In the genomic region with DNA sequence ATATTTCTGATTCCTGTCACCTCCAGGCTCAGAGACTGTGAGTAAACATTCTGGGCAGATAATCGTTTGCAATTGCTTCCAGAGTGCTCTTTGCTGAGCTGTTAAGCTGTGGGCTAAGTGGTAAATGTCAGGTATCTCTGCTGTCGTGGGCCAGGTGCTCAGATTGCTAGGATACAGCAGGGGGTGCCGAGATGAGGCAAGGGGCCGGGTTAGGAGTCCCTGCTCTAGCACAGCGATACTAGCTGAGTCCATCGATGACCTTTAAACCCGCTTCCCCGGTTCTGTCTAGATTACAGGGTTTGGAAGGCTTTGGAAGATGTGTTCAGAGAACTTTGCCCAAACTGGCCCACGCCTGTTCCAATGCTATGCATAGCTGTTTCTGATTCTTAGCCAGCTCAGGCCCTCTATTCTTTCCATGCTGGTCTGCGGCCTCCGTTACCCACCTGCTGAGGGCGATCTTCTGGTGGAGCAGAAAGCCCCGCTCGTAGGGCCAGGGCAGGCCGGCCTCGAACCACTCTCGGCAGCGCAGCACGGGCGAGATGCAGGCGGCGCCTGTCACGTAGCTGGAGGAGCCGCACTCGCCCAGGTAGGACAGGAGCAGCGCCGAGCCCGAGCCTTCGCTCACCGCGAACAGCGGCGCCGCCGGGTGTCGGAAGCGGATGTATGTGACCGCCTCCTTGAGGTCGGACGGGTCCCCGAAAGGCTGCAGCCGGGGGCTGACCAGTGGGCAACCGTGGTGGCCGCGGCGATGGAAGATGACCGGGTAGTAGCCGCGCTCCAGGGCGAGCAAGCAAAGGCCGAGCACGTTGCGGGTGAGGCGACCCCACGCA, we compare ENCODE assay signal across 8 cellular contexts. TPM values are rescaled to one million over a fixed set of nuclear protein-coding genes. Genes with fewer than 3 reads are reported as not detected.
A peak's percentile ranks its signal among the peaks of the same experiment; 100 is the strongest.
DNase-seq lines count a peak whose midpoint lies in the region; ATAC-seq, FAIRE-seq and TF ChIP-seq lines count a peak whose summit lies in the region.

No MANE protein-coding gene starts in this region.

- TF ChIP-seq EP300 in GM12878 (IDR thresholded peaks at IDR 0.05; ENCODE audit: borderline replicate concordance in 1 of 2, control insufficient read depth in 1 of 2, low read depth in 2 of 2, low read length in 2 of 2), result no peak

- RAD21 ChIA-PET in GM12878 (lab: Charles Lee; ENCODE audit: unreplicated experiment), result interaction anchor here (1.1 to 2.4 kb wide), 4 partner anchors 10 to 195 kb away, joined by 3 to 9 read pairs (median 6); no protein-coding TSS in a partner anchor

- peak in 2 of 3 experiments; percentile 24 to 29; a peak in 4 of 6 replicates for TF ChIP-seq CTCF in GM12878 (IDR thresholded peaks at IDR 0.05 in 2 of 3, conservative IDR thresholded peaks at IDR 0.05 in 1 of 3; ENCODE audit: control insufficient read depth in 2 of 3, extremely low read depth in 1 of 3, insufficient read depth in 1 of 3, low read depth in 3 of 3, low read length in 3 of 3)

- H3K36me3 ChIP-seq in SJCRH30, result no peaks in the 10 kb centered on the region
- peaks cover 2 to 3% of the 10 kb centered on the region in 2 experiments; a peak in 3 of 4 replicates for H3K36me3 ChIP-seq in GM12878 (ENCODE audit: control insufficient read depth in 2 of 2, insufficient read depth in 2 of 2, low read length in 1 of 2)

- peak overlapping the region; percentile 70 for H3K9ac ChIP-seq in GM12878 (ENCODE audit: control insufficient read depth, insufficient read depth, low read length)

- in situ Hi-C loops in KBM-7 (cut with MboI; ENCODE audit: low pct_unique_long_range_greater_than_20kb, low sequenced_read_pairs), result loop anchor here (25.0 kb wide), 1 partner anchor 429 kb away; no protein-coding TSS in a partner anchor
- in situ Hi-C loops in GM12878 (cut with MboI), result no loop called here

- H3K4me3 ChIP-seq in GM08714 (ENCODE audit: low read length), result peak overlapping the region; percentile 58; the same call in 1 of the 2 replicates
- peak overlapping the region; percentile 94 for H3K4me3 ChIP-seq in SJCRH30
- peak overlapping the region; percentile 96 for H3K4me3 ChIP-seq in GM12878

- H4K20me1 ChIP-seq in GM12878 (ENCODE audit: control insufficient read depth, insufficient read depth), result no peaks in the 10 kb centered on the region

- 6% methylated on average over 48 of the region's 55 CpGs for WGBS in GM12878 (ENCODE audit: insufficient coverage, insufficient replicate concordance, low lambda C conversion rate, missing lambda C conversion rate)

- H3K9me3 ChIP-seq in SJCRH30 (replicated peaks) (no peaks in the 10 kb centered on the region), GM12878 (replicated peaks; ENCODE audit: control insufficient read depth, insufficient read depth, low read length) (no peaks in the 10 kb centered on the region)

- SMC1A ChIA-PET in GM12878 (lab: Charles Lee; ENCODE audit: uncharacterized antibody, unreplicated experiment), result interaction anchor here (0.6 to 1.2 kb wide), 5 partner anchors 10 to 346 kb away, joined by 3 to 5 read pairs (median 3); a partner anchor contains a TSS

- TF ChIP-seq RAD21 in GM12878 (IDR thresholded peaks at IDR 0.05; ENCODE audit: insufficient read depth, low read depth, low read length), result no peak

- DNase-seq in KBM-7, result peak; percentile 67
- DNase-seq in SJCRH30, result no peak
- DNase-seq in GM12878 (ENCODE audit: low read depth, low spot score), result no peak
- DNase-seq in stimulated activated CD4-positive, alpha-beta T cell treated with anti-CD3 and anti-CD28 coated beads, Interleukin-4, amount 100 ng/mL, for 4 hours, result peak; percentile 48 to 56
- no peak for DNase-seq in HCEC 1CT
- no peak for DNase-seq in NCI-H2196 treated with DMSO at 0.1 percent for 48 hours (lab: John Stamatoyannopoulos, UW; ENCODE audit: unreplicated experiment)

- peak overlapping the region; percentile 91 for H2AFZ ChIP-seq in GM12878 (ENCODE audit: control insufficient read depth, low read depth, low read length)

- H3K27me3 ChIP-seq in SJCRH30 (no peaks in the 10 kb centered on the region), GM12878 (replicated peaks in 1 of 2; ENCODE audit: control insufficient read depth in 2 of 2, insufficient read depth in 2 of 2, low read length in 1 of 2) (no peaks in the 10 kb centered on the region), layer of hippocampus (ENCODE audit: control insufficient read depth, insufficient read depth, low read length) (no peaks in the 10 kb centered on the region)

- peak; percentile 51 for ATAC-seq in GM12878

- H3K4me1 ChIP-seq in SJCRH30 (peaks cover 11% of the 10 kb centered on the region), GM12878 (ENCODE audit: control insufficient read depth, insufficient read depth, low read length) (peaks cover 18% of the 10 kb centered on the region)

- CTCF ChIA-PET in GM12878 (lab: Yijun Ruan, JAX), result interaction anchor here (0.6 to 3.5 kb wide), 9 partner anchors 9 to 242 kb away, joined by 3 to 21 read pairs (median 6); no protein-coding TSS in a partner anchor

- intact Hi-C loops in GM12878 (cut with micrococcal nuclease; ENCODE audit: unreplicated experiment), result no loop called here

- FAIRE-seq in GM12878 (lab: Jason Lieb, UNC), result peak; percentile 23

- no peak for TF ChIP-seq POLR2A in GM12878 (IDR thresholded peaks at IDR 0.05; ENCODE audit: low read depth, low read length)

- no peak overlapping the region for H3K27ac ChIP-seq in SJCRH30
- peak overlapping the region; percentile 50 for H3K27ac ChIP-seq in GM12878 (ENCODE audit: control insufficient read depth, insufficient read depth)
- peak overlapping the region; percentile 52 for H3K27ac ChIP-seq in layer of hippocampus (ENCODE audit: low read depth, low read length)

- BruUV-seq in GM12878 (replicated peaks; lab: Mats Ljungman, UMichigan), result no TSS peak

- POLR2A ChIA-PET in GM12878 (lab: Charles Lee), result interaction anchor here (0.6 to 1.4 kb wide), 4 partner anchors 23 to 898 kb away, joined by 3 read pairs; a partner anchor contains a TSS

- H3K79me2 ChIP-seq in GM12878 (ENCODE audit: control insufficient read depth, insufficient read depth, low read length), result peaks cover 7% of the 10 kb centered on the region; the same call in 1 of the 2 replicates

- peak overlapping the region; percentile 95 for H3K4me2 ChIP-seq in GM12878 (ENCODE audit: control insufficient read depth, insufficient read depth)

RNA-seq across cellular contexts. Expression of a gene that starts 1.0 kb away (rescaled TPM):
- 16.2 and 18.5 TPM in 2 replicates for total RNA-seq in SJCRH30 (2014; rRNA removed; shearing (Covaris generic))
- 7.5 and 8.0 TPM in 2 replicates for total RNA-seq in GM12878 (2013; cell fraction: nucleolus; rRNA removed)
- total RNA-seq in GM12878 (2014; rRNA removed), result 6.5 and 7.5 TPM in 2 replicates
- 5.1 and 5.2 TPM in 2 replicates for total RNA-seq in GM12878 (2014; rRNA removed; fragmentation: Illumina TruSeq; extraction: Trizol)
- total RNA-seq in GM12878 (2021), result 9.0 and 9.2 TPM in 2 replicates
- polyA plus RNA-seq in GM12878 (2011; ENCODE audit: low read depth), result 2.0 TPM
- polyA plus RNA-seq in GM12878 (2011; rRNA removed), result 4.1 and 4.7 TPM in 2 replicates
- 4.1 and 5.8 TPM in 2 replicates for polyA plus RNA-seq in GM12878 (2011; cell fraction: cytosol; rRNA removed)
- polyA plus RNA-seq in GM12878 (2011; cell fraction: nucleus; rRNA removed), result 5.9 and 6.4 TPM in 2 replicates
- 3.5 and 4.7 TPM in 2 replicates for polyA plus RNA-seq in GM12878 (2012)
- 5.3 and 5.8 TPM in 2 replicates for polyA plus RNA-seq in GM12878 (2014; fragmentation: Illumina TruSeq; extraction: Trizol)
- polyA plus RNA-seq in GM12878 (2014; fragmentation: Nextera tagmentation; extraction: Ambion mirVana), result 1 to 10 TPM; 2.1 to 2.6 TPM
- polyA plus RNA-seq in GM12878 (2014; rRNA removed), result 5.9 and 6.1 TPM in 2 replicates
- 1 to 10 TPM; 2.6 to 3.9 TPM for polyA plus RNA-seq in GM12878 (2016; fragmentation: Nextera tagmentation; extraction: Ambion mirVana)
- 5.5 and 8.8 TPM in 2 replicates for polyA minus RNA-seq in GM12878 (2011; rRNA and poly(A)+ RNA removed)
- polyA minus RNA-seq in GM12878 (2011; cell fraction: cytosol; rRNA and poly(A)+ RNA removed), result 3.5 and 3.7 TPM in 2 replicates
- polyA minus RNA-seq in GM12878 (2011; cell fraction: nucleus; rRNA and poly(A)+ RNA removed), result 3.4 and 6.5 TPM in 2 replicates

RNA-seq across cellular contexts. Expression of a gene that starts 2.6 kb away (rescaled TPM):
- 45.0 and 48.0 TPM in 2 replicates for total RNA-seq in SJCRH30 (2014; rRNA removed; shearing (Covaris generic))
- total RNA-seq in GM12878 (2013; cell fraction: nucleolus; rRNA removed), result 36.6 and 40.4 TPM in 2 replicates
- 30.9 and 33.4 TPM in 2 replicates for total RNA-seq in GM12878 (2014; rRNA removed)
- 8.6 and 10.4 TPM in 2 replicates for total RNA-seq in GM12878 (2014; rRNA removed; fragmentation: Illumina TruSeq; extraction: Trizol)
- total RNA-seq in GM12878 (2021), result 38.5 and 40.1 TPM in 2 replicates
- 5.4 TPM for polyA plus RNA-seq in GM12878 (2011; ENCODE audit: low read depth)
- 5.5 and 8.8 TPM in 2 replicates for polyA plus RNA-seq in GM12878 (2011; rRNA removed)
- 9.9 and 18.4 TPM in 2 replicates for polyA plus RNA-seq in GM12878 (2011; cell fraction: cytosol; rRNA removed)
- polyA plus RNA-seq in GM12878 (2011; cell fraction: nucleus; rRNA removed), result 229 and 261 TPM in 2 replicates
- polyA plus RNA-seq in GM12878 (2012), result 25.2 and 26.9 TPM in 2 replicates
- 0.97 and 4.5 TPM in 2 replicates for polyA plus RNA-seq in GM12878 (2014; fragmentation: Illumina TruSeq; extraction: Trizol)
- polyA plus RNA-seq in GM12878 (2014; fragmentation: Nextera tagmentation; extraction: Ambion mirVana), result under 1 TPM in 1 of 2 experiments, not detected in 1; 0.31 TPM
- 45.1 and 54.2 TPM in 2 replicates for polyA plus RNA-seq in GM12878 (2014; rRNA removed)
- polyA plus RNA-seq in GM12878 (2016; fragmentation: Nextera tagmentation; extraction: Ambion mirVana), result 10 to 100 TPM; 19.5 to 22.9 TPM
- polyA minus RNA-seq in GM12878 (2011; rRNA and poly(A)+ RNA removed), result 3.3 and 10.7 TPM in 2 replicates
- polyA minus RNA-seq in GM12878 (2011; cell fraction: cytosol; rRNA and poly(A)+ RNA removed), result 4.1 and 7.7 TPM in 2 replicates
- polyA minus RNA-seq in GM12878 (2011; cell fraction: nucleus; rRNA and poly(A)+ RNA removed), result 26.0 and 38.0 TPM in 2 replicates

RNA-seq across cellular contexts. Expression of a gene that starts 23.6 kb away (rescaled TPM):
- 42.4 and 42.6 TPM in 2 replicates for total RNA-seq in SJCRH30 (2014; rRNA removed; shearing (Covaris generic))
- 31.4 and 40.8 TPM in 2 replicates for total RNA-seq in GM12878 (2013; cell fraction: nucleolus; rRNA removed)
- total RNA-seq in GM12878 (2014; rRNA removed) (24.2 and 30.6 TPM in 2 replicates), GM12878 (2014; rRNA removed; fragmentation: Illumina TruSeq; extraction: Trizol) (15.4 and 16.1 TPM in 2 replicates), GM12878 (2021) (45.1 and 45.3 TPM in 2 replicates)
- polyA plus RNA-seq in GM12878 (2011; ENCODE audit: low read depth), result 6.9 TPM
- polyA plus RNA-seq in GM12878 (2011; rRNA removed) (11.3 and 25.6 TPM in 2 replicates), GM12878 (2014; fragmentation: Illumina TruSeq; extraction: Trizol) (20.0 and 32.4 TPM in 2 replicates), GM12878 (2014; fragmentation: Nextera tagmentation; extraction: Ambion mirVana) (under 1 TPM; 0.24 to 0.58 TPM), GM12878 (2014; rRNA removed) (33.7 and 34.2 TPM in 2 replicates), GM12878 (2016; fragmentation: Nextera tagmentation; extraction: Ambion mirVana) (1 to 10 TPM; 4.4 to 4.9 TPM)
- 19.7 and 24.9 TPM in 2 replicates for polyA plus RNA-seq in GM12878 (2011; cell fraction: cytosol; rRNA removed)
- 76.5 and 89.1 TPM in 2 replicates for polyA plus RNA-seq in GM12878 (2011; cell fraction: nucleus; rRNA removed)
- 19.0 and 19.4 TPM in 2 replicates for polyA plus RNA-seq in GM12878 (2012)
- 24.4 and 31.5 TPM in 2 replicates for polyA minus RNA-seq in GM12878 (2011; rRNA and poly(A)+ RNA removed)
- polyA minus RNA-seq in GM12878 (2011; cell fraction: cytosol; rRNA and poly(A)+ RNA removed), result 15.8 and 24.1 TPM in 2 replicates
- 33.0 and 56.8 TPM in 2 replicates for polyA minus RNA-seq in GM12878 (2011; cell fraction: nucleus; rRNA and poly(A)+ RNA removed)

RNA-seq across cellular contexts. Expression of a gene that starts 27.1 kb away (rescaled TPM):
- total RNA-seq in SJCRH30 (2014; rRNA removed; shearing (Covaris generic)), result 18.1 and 19.2 TPM in 2 replicates
- 12.6 and 16.8 TPM in 2 replicates for total RNA-seq in GM12878 (2013; cell fraction: nucleolus; rRNA removed)
- 7.1 and 8.5 TPM in 2 replicates for total RNA-seq in GM12878 (2014; rRNA removed)
- 2.5 and 2.9 TPM in 2 replicates for total RNA-seq in GM12878 (2014; rRNA removed; fragmentation: Illumina TruSeq; extraction: Trizol)
- total RNA-seq in GM12878 (2021), result 14.0 and 15.0 TPM in 2 replicates
- polyA plus RNA-seq in GM12878 (2011; ENCODE audit: low read depth), result 0.56 TPM
- polyA plus RNA-seq in GM12878 (2011; rRNA removed), result 1.3 and 3.0 TPM in 2 replicates
- polyA plus RNA-seq in GM12878 (2011; cell fraction: cytosol; rRNA removed), result 3.2 and 6.8 TPM in 2 replicates
- polyA plus RNA-seq in GM12878 (2011; cell fraction: nucleus; rRNA removed), result 64.3 and 77.7 TPM in 2 replicates
- 2.0 and 3.5 TPM in 2 replicates for polyA plus RNA-seq in GM12878 (2012)
- 1.5 and 4.0 TPM in 2 replicates for polyA plus RNA-seq in GM12878 (2014; fragmentation: Illumina TruSeq; extraction: Trizol)
- polyA plus RNA-seq in GM12878 (2014; fragmentation: Nextera tagmentation; extraction: Ambion mirVana), result under 1 TPM; 0.18 to 0.53 TPM
- polyA plus RNA-seq in GM12878 (2014; rRNA removed), result 14.9 and 15.9 TPM in 2 replicates
- polyA plus RNA-seq in GM12878 (2016; fragmentation: Nextera tagmentation; extraction: Ambion mirVana), result 1 to 10 TPM; 1.6 to 2.1 TPM
- 2.6 and 5.8 TPM in 2 replicates for polyA minus RNA-seq in GM12878 (2011; rRNA and poly(A)+ RNA removed)
- polyA minus RNA-seq in GM12878 (2011; cell fraction: cytosol; rRNA and poly(A)+ RNA removed), result 3.2 and 4.6 TPM in 2 replicates
- polyA minus RNA-seq in GM12878 (2011; cell fraction: nucleus; rRNA and poly(A)+ RNA removed), result 8.9 and 16.6 TPM in 2 replicates

RNA-seq across cellular contexts. Expression of a gene that starts 56.9 kb away (rescaled TPM):
- 11.7 and 14.7 TPM in 2 replicates for total RNA-seq in SJCRH30 (2014; rRNA removed; shearing (Covaris generic))
- total RNA-seq in GM12878 (2013; cell fraction: nucleolus; rRNA removed), result 4.0 and 4.3 TPM in 2 replicates
- total RNA-seq in GM12878 (2014; rRNA removed), result 2.6 and 3.6 TPM in 2 replicates
- 0.63 and 0.69 TPM in 2 replicates for total RNA-seq in GM12878 (2014; rRNA removed; fragmentation: Illumina TruSeq; extraction: Trizol)
- total RNA-seq in GM12878 (2021), result 3.2 and 3.7 TPM in 2 replicates
- polyA plus RNA-seq in GM12878 (2011; ENCODE audit: low read depth), result 0.80 TPM
- 0.69 and 0.87 TPM in 2 replicates for polyA plus RNA-seq in GM12878 (2011; rRNA removed)
- 0.60 and 0.99 TPM in 2 replicates for polyA plus RNA-seq in GM12878 (2011; cell fraction: cytosol; rRNA removed)
- polyA plus RNA-seq in GM12878 (2011; cell fraction: nucleus; rRNA removed), result 12.2 and 15.8 TPM in 2 replicates
- polyA plus RNA-seq in GM12878 (2012), result 2.5 and 2.6 TPM in 2 replicates
- polyA plus RNA-seq in GM12878 (2014; fragmentation: Illumina TruSeq; extraction: Trizol), result 1.3 and 1.9 TPM in 2 replicates
- polyA plus RNA-seq in GM12878 (2014; fragmentation: Nextera tagmentation; extraction: Ambion mirVana), result under 1 TPM in 1 of 2 experiments, not detected in 1; 0.26 TPM
- 5.0 and 5.4 TPM in 2 replicates for polyA plus RNA-seq in GM12878 (2014; rRNA removed)
- polyA plus RNA-seq in GM12878 (2016; fragmentation: Nextera tagmentation; extraction: Ambion mirVana), result 1 to 10 TPM; 1.7 to 3.3 TPM
- 0.72 and 1.2 TPM in 2 replicates for polyA minus RNA-seq in GM12878 (2011; rRNA and poly(A)+ RNA removed)
- not detected in 2 replicates for polyA minus RNA-seq in GM12878 (2011; cell fraction: cytosol; rRNA and poly(A)+ RNA removed)
- 1.6 and 2.0 TPM in 2 replicates for polyA minus RNA-seq in GM12878 (2011; cell fraction: nucleus; rRNA and poly(A)+ RNA removed)

Comparison
In these comparisons a context has a peak if more than half of its experiments do, and no peak if none do; other contexts are left out.
1. DNase-seq: peak in KBM-7 (single experiment) and stimulated activated CD4-positive, alpha-beta T cell treated with anti-CD3 and anti-CD28 coated beads, Interleukin-4, amount 100 ng/mL, for 4 hours (2 of 2); none in SJCRH30 (0 of 2), GM12878 (single experiment), HCEC 1CT (single experiment) and NCI-H2196 treated with DMSO at 0.1 percent for 48 hours (single experiment).
2. Peak in every context shown above with its lines, with median percentiles within 50 percentile points of each other: H3K4me3 ChIP-seq.